8 cellular contexts compared by ENCODE assay signal in the genomic region with DNA sequence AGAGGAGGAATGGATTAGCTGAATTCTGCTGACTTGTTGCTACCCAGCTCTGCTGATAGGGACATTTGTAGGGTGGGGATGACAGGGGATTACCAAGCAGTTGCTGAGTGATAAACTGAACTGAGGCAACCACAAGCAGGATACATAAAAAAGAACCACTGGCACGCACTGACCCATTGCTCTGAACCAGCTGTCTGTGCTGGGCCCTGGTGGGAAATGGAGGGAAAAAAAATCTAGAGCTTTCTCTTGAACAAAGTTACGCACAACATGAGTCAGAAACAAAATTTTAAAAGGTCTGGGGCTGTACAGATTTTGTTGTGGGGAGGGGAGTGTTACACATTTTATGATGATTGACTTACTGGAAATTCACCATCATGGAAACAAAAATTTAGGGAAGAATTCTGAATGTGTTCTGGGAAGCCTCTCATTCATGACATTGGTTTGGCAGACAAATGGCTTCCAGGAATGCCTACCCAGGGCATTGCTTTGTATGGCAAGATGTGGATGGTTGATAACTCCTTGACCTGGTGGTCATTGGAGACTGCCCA. TPM values are rescaled to one million over a fixed set of nuclear protein-coding genes. Genes with fewer than 3 reads are reported as not detected.
DNase-seq lines count a peak whose midpoint lies in the region; ATAC-seq and TF ChIP-seq lines count a peak whose summit lies in the region.

No MANE protein-coding gene starts in this region.

- H3K27me3 ChIP-seq in Peyer's patch (no peaks in the 10 kb centered on the region), left ventricle myocardium inferior (ENCODE audit: low read depth) (no peaks in the 10 kb centered on the region), upper lobe of right lung (no peaks in the 10 kb centered on the region)

- TF ChIP-seq CTCF in Peyer's patch (IDR thresholded peaks at IDR 0.05) (no peak), left ventricle myocardium inferior (IDR thresholded peaks at IDR 0.05; ENCODE audit: borderline replicate concordance) (no peak), upper lobe of right lung (IDR thresholded peaks at IDR 0.05) (no peak)

- H3K9me3 ChIP-seq in Peyer's patch (no peaks in the 10 kb centered on the region), left ventricle myocardium inferior (replicated peaks) (no peaks in the 10 kb centered on the region), upper lobe of right lung (no peaks in the 10 kb centered on the region)

- H3K4me3 ChIP-seq in Peyer's patch (no peak overlapping the region), left ventricle myocardium inferior (peak overlapping the region; percentile 4), upper lobe of right lung (no peak overlapping the region)

- H3K36me3 ChIP-seq in Peyer's patch, result no peaks in the 10 kb centered on the region
- no peaks in the 10 kb centered on the region for H3K36me3 ChIP-seq in left ventricle myocardium inferior
- no peaks in the 10 kb centered on the region for H3K36me3 ChIP-seq in upper lobe of right lung

- DNase-seq in Peyer's patch (no peak), left ventricle myocardium inferior (no peak), upper lobe of right lung (no peak), amygdala (lab: John Stamatoyannopoulos, UW) (no peak), mesenteric fat pad (ENCODE audit: low spot score) (no peak), ACHN (no peak)

- peaks cover 0 to 37% (median 4%) of the 10 kb centered on the region in 4 donors for H3K4me1 ChIP-seq in Peyer's patch
- peaks cover 95% of the 10 kb centered on the region for H3K4me1 ChIP-seq in left ventricle myocardium inferior
- H3K4me1 ChIP-seq in upper lobe of right lung, result peaks cover 55% of the 10 kb centered on the region

- ATAC-seq in GM18861 (IDR thresholded peaks at IDR 0.05; ENCODE audit: unreplicated experiment) (peak; percentile 72), HG02623 (IDR thresholded peaks at IDR 0.05; ENCODE audit: unreplicated experiment) (peak; percentile 85), upper lobe of right lung (peak; percentile 39)

- H3K27ac ChIP-seq in Peyer's patch, result peak overlapping the region in 3 of 4 donors; percentile 27 to 49 (median 30)
- H3K27ac ChIP-seq in left ventricle myocardium inferior (replicated peaks), result peak overlapping the region; percentile 92
- H3K27ac ChIP-seq in upper lobe of right lung, result peak overlapping the region; percentile 37

- no peak for TF ChIP-seq POLR2A in Peyer's patch (IDR thresholded peaks at IDR 0.05)

- intact Hi-C loops in left ventricle myocardium inferior (cut with micrococcal nuclease) (no loop called here), upper lobe of right lung (cut with DNase I) (no loop called here)

- in situ Hi-C loops in ACHN (cut with HindIII; ENCODE audit: low pct_ligation_motif_present, low pct_unique_long_range_greater_than_20kb, low sequenced_read_pairs), result no loop called here

RNA-seq across cellular contexts. Expression of gene FOXO3, which starts 37.7 kb away (rescaled TPM):
- total RNA-seq in Peyer's patch (10 to 100 TPM; 34.3 to 61.1 (median 49.7) TPM), left ventricle myocardium inferior (34.8 TPM), upper lobe of right lung (73.6 TPM), mesenteric fat pad (94.0 TPM)

Comparison
In these comparisons a context has a peak if more than half of its experiments do, and no peak if none do; other contexts are left out.
1. H3K27ac ChIP-seq: peak in every context shown above with its lines; median percentile 92 in left ventricle myocardium inferior; 37 in upper lobe of right lung; 30 in Peyer's patch.